Comparison of ENCODE assay signal across 27 cellular contexts in the genomic region with DNA sequence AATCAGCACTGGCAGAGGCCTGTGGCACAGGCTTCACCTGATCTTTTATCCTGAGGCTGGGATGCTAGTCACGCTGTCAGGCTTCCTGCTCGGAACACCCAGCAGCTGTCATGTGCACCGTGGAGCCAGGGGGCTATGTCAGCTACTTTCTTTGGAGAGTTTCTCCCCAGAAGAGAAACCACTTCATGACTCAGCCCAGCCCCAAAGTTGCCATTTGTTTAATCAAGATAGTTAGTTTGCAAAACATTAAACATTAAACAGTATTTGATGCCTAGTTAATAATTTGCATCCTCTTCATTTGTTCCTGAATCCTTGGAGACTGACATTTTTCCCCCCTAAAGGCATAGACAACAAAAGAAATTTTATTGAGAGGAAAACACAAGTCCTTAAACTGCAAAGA. TPM values are rescaled to one million over a fixed set of nuclear protein-coding genes. Genes with fewer than 3 reads are reported as not detected.
DNase-seq lines count a peak whose midpoint lies in the region; ATAC-seq, FAIRE-seq and TF ChIP-seq lines count a peak whose summit lies in the region.
"Had no signal": no experiment of that assay in that cellular context is flagged by ENCODE, and none has a peak within 500 bp of the region (broad histone marks: within the 10 kb centered on the region; RNA-seq: fewer than 3 reads in every experiment).

A gene (plus strand): TSS at position 331 of the 400 bp plus-strand sequence. CDS start 69 bp downstream, at position 400.

- H3K27me3 Mint-ChIP-seq in stimulated activated naive CD8-positive, alpha-beta T cell treated with anti-CD3 and anti-CD28 coated beads, Interleukin-15, amount 100 ng/mL, for 72 hours: peaks cover 32% of the 10 kb centered on the region

- WGBS in HepG2 (ENCODE audit: low lambda C conversion rate): 5% methylated on average over 3 of the region's 3 CpGs
- WGBS in smooth muscle cell (ENCODE audit: low lambda C conversion rate): 84% methylated on average over 3 of the region's 3 CpGs

- H3K9me1 ChIP-seq in endothelial cell of umbilical vein (replicated peaks; ENCODE audit: control insufficient read depth, extremely low read depth, insufficient read depth, low read length): no peaks in the 10 kb centered on the region

- TF ChIP-seq POLR2A in endothelial cell of umbilical vein (IDR thresholded peaks at IDR 0.05; ENCODE audit: low read depth, low read length) (no peak), HepG2 (IDR thresholded peaks at IDR 0.05; ENCODE audit: insufficient read depth in 1 of 2, low read depth in 2 of 2, low read length in 2 of 2) (no peak)

- no peaks in the 10 kb centered on the region for H3K27me3 ChIP-seq in endothelial cell of umbilical vein (ENCODE audit: control insufficient read depth in 2 of 2, insufficient read depth in 2 of 2, low read length in 2 of 2)
- H3K27me3 ChIP-seq in HepG2 (ENCODE audit: control insufficient read depth in 1 of 2, insufficient read depth in 2 of 2, low read length in 2 of 2): peaks cover 0 to 4% of the 10 kb centered on the region in 2 experiments; a peak in 1 of 5 replicates
- peaks cover 7% of the 10 kb centered on the region for H3K27me3 ChIP-seq in smooth muscle cell (ENCODE audit: low read depth)
- H3K27me3 ChIP-seq: Peyer's patch, right atrium auricular region, spleen had no signal

- H3K4me3 Mint-ChIP-seq in stimulated activated naive CD8-positive, alpha-beta T cell treated with anti-CD3 and anti-CD28 coated beads, Interleukin-15, amount 100 ng/mL, for 72 hours: no peak within 1 kb of the TSS
- H3K4me3 Mint-ChIP-seq: activated B cell treated with CpG ODN at 0.5 μM for 24 hours; activated naive CD4-positive, alpha-beta T cell treated with anti-CD3 and anti-CD28 coated beads for 36 hours; natural killer cell treated with Interleukin-12 subunit alpha and Interleukin-12 subunit beta and Interleukin-15 and Interleukin-18, amount 100 ng/mL, for 72 hours had no signal

- ATAC-seq in HepG2 (peak; percentile 40; the same call in 2 of the 3 replicates), GM18502 (IDR thresholded peaks at IDR 0.05; ENCODE audit: poor library complexity, unreplicated experiment) (no peak), GM21423 (IDR thresholded peaks at IDR 0.05; ENCODE audit: unreplicated experiment) (no peak)
- no peak for ATAC-seq in stimulated activated naive CD8-positive, alpha-beta T cell treated with anti-CD3 and anti-CD28 coated beads, Interleukin-15, amount 100 ng/mL, for 72 hours
- ATAC-seq: heart right ventricle; natural killer cell treated with Interleukin-12 subunit alpha and Interleukin-12 subunit beta and Interleukin-15 and Interleukin-18, amount 100 ng/mL, for 72 hours had no signal

- no TSS peak for BruUV-seq in endothelial cell of umbilical vein (replicated peaks; lab: Mats Ljungman, UMichigan)
- no TSS peak for BruUV-seq in HepG2 (replicated peaks; lab: Mats Ljungman, UMichigan)

- peaks cover 42% of the 10 kb centered on the region for H3K4me1 ChIP-seq in endothelial cell of umbilical vein (ENCODE audit: control insufficient read depth, extremely low read depth, insufficient read depth, low read length)
- H3K4me1 ChIP-seq in HepG2 (ENCODE audit: insufficient read depth, low read length): peaks cover 27% of the 10 kb centered on the region
- H3K4me1 ChIP-seq in smooth muscle cell (ENCODE audit: low read depth): peaks cover 27% of the 10 kb centered on the region

- no peak within 1 kb of the TSS for H3K27ac Mint-ChIP-seq in stimulated activated naive CD8-positive, alpha-beta T cell treated with anti-CD3 and anti-CD28 coated beads, Interleukin-15, amount 100 ng/mL, for 72 hours
- H3K27ac Mint-ChIP-seq: activated B cell treated with CpG ODN at 0.5 μM for 24 hours; activated naive CD4-positive, alpha-beta T cell treated with anti-CD3 and anti-CD28 coated beads for 36 hours; natural killer cell treated with Interleukin-12 subunit alpha and Interleukin-12 subunit beta and Interleukin-15 and Interleukin-18, amount 100 ng/mL, for 72 hours had no signal

- TF ChIP-seq EP300 in HepG2 (IDR thresholded peaks at IDR 0.05; ENCODE audit: low read depth in 2 of 2, low read length in 2 of 2) (no peak), HepG2 (CRISPR knock-in tag; IDR thresholded peaks at IDR 0.05; ENCODE audit: borderline replicate concordance) (no peak)

- in situ Hi-C loops in HepG2 (cut with HindIII; ENCODE audit: extremely low pct_ligation_motif_present, low pct_unique_long_range_greater_than_20kb): no loop called here

- FAIRE-seq in endothelial cell of umbilical vein (lab: Jason Lieb, UNC): no peak
- FAIRE-seq in HepG2 (lab: Jason Lieb, UNC): no peak

- H3K9me3 Mint-ChIP-seq in stimulated activated naive CD8-positive, alpha-beta T cell treated with anti-CD3 and anti-CD28 coated beads, Interleukin-15, amount 100 ng/mL, for 72 hours: no peaks in the 10 kb centered on the region
- H3K9me3 Mint-ChIP-seq: activated B cell treated with CpG ODN at 0.5 μM for 24 hours; activated naive CD4-positive, alpha-beta T cell treated with anti-CD3 and anti-CD28 coated beads for 36 hours; natural killer cell treated with Interleukin-12 subunit alpha and Interleukin-12 subunit beta and Interleukin-15 and Interleukin-18, amount 100 ng/mL, for 72 hours had no signal

- H3K9ac ChIP-seq in endothelial cell of umbilical vein (replicated peaks; ENCODE audit: extremely low read depth, insufficient read depth, low read length): no peak within 1 kb of the TSS
- no peak within 1 kb of the TSS for H3K9ac ChIP-seq in HepG2 (ENCODE audit: insufficient read depth, low read depth, low read length)
- H3K9ac ChIP-seq in smooth muscle cell (ENCODE audit: low read depth): no peak within 1 kb of the TSS

- H3K27ac ChIP-seq in endothelial cell of umbilical vein (ENCODE audit: insufficient read depth, low read depth, low read length): peak within 1 kb of the TSS; percentile 51
- H3K27ac ChIP-seq in HepG2 (ENCODE audit: extremely low read length, insufficient read depth, low read length): no peak within 1 kb of the TSS
- no peak within 1 kb of the TSS for H3K27ac ChIP-seq in smooth muscle cell (ENCODE audit: low read depth)
- H3K27ac ChIP-seq: adrenal gland, C4-2B, heart right ventricle, left ventricle myocardium inferior, Peyer's patch, right atrium auricular region, spleen had no signal

- H2AFZ ChIP-seq in endothelial cell of umbilical vein (ENCODE audit: low read depth, low read length) (peak within 1 kb of the TSS; percentile 17), HepG2 (ENCODE audit: low read length) (no peak within 1 kb of the TSS), smooth muscle cell (ENCODE audit: low read depth) (no peak within 1 kb of the TSS)

- H3K4me3 ChIP-seq in endothelial cell of umbilical vein (replicated peaks in 1 of 3; ENCODE audit: insufficient read depth in 1 of 3, low read depth in 1 of 3, low read length in 3 of 3): no peak within 1 kb of the TSS
- H3K4me3 ChIP-seq in HepG2 (replicated peaks in 1 of 3; ENCODE audit: insufficient read depth in 1 of 3, low read depth in 2 of 3, low read length in 3 of 3): no peak within 1 kb of the TSS
- peak within 1 kb of the TSS; percentile 27 for H3K4me3 ChIP-seq in smooth muscle cell
- H3K4me3 ChIP-seq: adrenal gland, heart right ventricle, left ventricle myocardium inferior, right atrium auricular region, spleen had no signal

- H3K4me1 Mint-ChIP-seq in stimulated activated naive CD8-positive, alpha-beta T cell treated with anti-CD3 and anti-CD28 coated beads, Interleukin-15, amount 100 ng/mL, for 72 hours: peaks cover 4% of the 10 kb centered on the region
- H3K4me1 Mint-ChIP-seq: activated B cell treated with CpG ODN at 0.5 μM for 24 hours had no signal

- H4K20me1 ChIP-seq in endothelial cell of umbilical vein (replicated peaks; ENCODE audit: control insufficient read depth, extremely low read depth, insufficient read depth, low read length) (no peaks in the 10 kb centered on the region), HepG2 (ENCODE audit: insufficient read depth, low read length) (no peaks in the 10 kb centered on the region), smooth muscle cell (ENCODE audit: low read depth) (no peaks in the 10 kb centered on the region)

- TF ChIP-seq CTCF in endothelial cell of umbilical vein (IDR thresholded peaks at IDR 0.05; ENCODE audit: extremely low read depth in 1 of 2, insufficient read depth in 1 of 2, low read depth in 1 of 2, low read length in 2 of 2) (no peak), HepG2 (CRISPR knock-in tag; IDR thresholded peaks at IDR 0.05) (no peak), smooth muscle cell (IDR thresholded peaks at IDR 0.05; ENCODE audit: borderline replicate concordance, insufficient read depth, poor library complexity, severe bottlenecking) (no peak)

- intact Hi-C loops in endothelial cell of umbilical vein (cut with micrococcal nuclease): loop anchor here (10.0 kb wide), 1 partner anchor 528 kb away; no protein-coding TSS in a partner anchor
- intact Hi-C loops in HepG2 (cut with micrococcal nuclease; ENCODE audit: unreplicated experiment): no loop called here

- DNase-seq in DMS53 (lab: John Stamatoyannopoulos, UW): peak; percentile 30
- no peak for DNase-seq in endothelial cell of umbilical vein (ENCODE audit: low read depth, low spot score)
- no peak for DNase-seq in HepG2 (ENCODE audit: low spot score)
- no peak for DNase-seq in smooth muscle cell (lab: John Stamatoyannopoulos, UW; ENCODE audit: unreplicated experiment)
- DNase-seq in stimulated activated naive CD8-positive, alpha-beta T cell treated with anti-CD3 and anti-CD28 coated beads, Interleukin-15, amount 100 ng/mL, for 72 hours: no peak
- DNase-seq in AML-193 (lab: John Stamatoyannopoulos, UW): no peak
- DNase-seq: activated B cell treated with CpG ODN at 0.5 μM for 24 hours; activated CD4-positive, alpha-beta T cell treated with anti-CD3 and anti-CD28 coated beads, Interleukin-2, amount 50 U/mL, for 4 hours; activated naive CD4-positive, alpha-beta T cell treated with anti-CD3 and anti-CD28 coated beads for 36 hours; adrenal gland; foreskin fibroblast; heart right ventricle; left ventricle myocardium inferior; NCI-H1105; NCI-H2029 treated with DMSO at 0.1 percent for 48 hours; NCI-H748 treated with DMSO at 0.1 percent for 48 hours; Peyer's patch; spleen; SW 1271 had no signal

- no peaks in the 10 kb centered on the region for H3K9me3 ChIP-seq in endothelial cell of umbilical vein (replicated peaks; ENCODE audit: control insufficient read depth, insufficient read depth, low read length)
- H3K9me3 ChIP-seq in HepG2 (ENCODE audit: low read length): no peaks in the 10 kb centered on the region
- H3K9me3 ChIP-seq in smooth muscle cell (replicated peaks; ENCODE audit: low read depth): no peaks in the 10 kb centered on the region
- H3K9me3 ChIP-seq: adrenal gland, heart right ventricle, left ventricle myocardium inferior, Peyer's patch, right atrium auricular region, spleen had no signal

- dilution Hi-C loops in endothelial cell of umbilical vein (cut with MboI; ENCODE audit: extremely low pct_ligation_motif_present, low sequenced_read_pairs): no loop called here

- no peaks in the 10 kb centered on the region for H3K79me2 ChIP-seq in endothelial cell of umbilical vein (ENCODE audit: control insufficient read depth, insufficient read depth, low read length)
- no peaks in the 10 kb centered on the region for H3K79me2 ChIP-seq in HepG2 (ENCODE audit: insufficient read depth, low read length)
- no peaks in the 10 kb centered on the region for H3K79me2 ChIP-seq in smooth muscle cell (ENCODE audit: low read depth)

- no peak for TF ChIP-seq RAD21 in HepG2 (CRISPR knock-in tag; IDR thresholded peaks at IDR 0.05)

- CTCF ChIA-PET in endothelial cell of umbilical vein (lab: Charles Lee): interaction anchor here (1.6 kb wide), 1 partner anchor 32 kb away, joined by 4 read pairs; no protein-coding TSS in a partner anchor
- CTCF ChIA-PET in HepG2 (lab: Yijun Ruan, JAX; ENCODE audit: low intra/inter-chr PET ratio, low total read pairs): no interaction called here

- H3K4me2 ChIP-seq in endothelial cell of umbilical vein (ENCODE audit: insufficient read depth, low read length) (no peak within 1 kb of the TSS), HepG2 (ENCODE audit: low read depth, low read length) (no peak within 1 kb of the TSS; the same call in 1 of the 2 replicates), smooth muscle cell (no peak within 1 kb of the TSS)

- H3F3A ChIP-seq in smooth muscle cell (ENCODE audit: low read depth): no peaks in the 10 kb centered on the region

- H3K36me3 ChIP-seq in endothelial cell of umbilical vein (ENCODE audit: control insufficient read depth in 2 of 2, extremely low read depth in 1 of 2, insufficient read depth in 2 of 2, low read length in 2 of 2) (no peaks in the 10 kb centered on the region), HepG2 (replicated peaks in 1 of 2; ENCODE audit: control insufficient read depth in 1 of 2, insufficient read depth in 2 of 2, low read length in 2 of 2) (no peaks in the 10 kb centered on the region), smooth muscle cell (ENCODE audit: low read depth) (no peaks in the 10 kb centered on the region)
- H3K36me3 ChIP-seq: adrenal gland, heart right ventricle, left ventricle myocardium inferior, Peyer's patch, right atrium auricular region, spleen had no signal

- POLR2A ChIA-PET in endothelial cell of umbilical vein (lab: Charles Lee): no interaction called here
- POLR2A ChIA-PET in HepG2 (lab: Yijun Ruan, JAX): no interaction called here

RNA-seq across cellular contexts. Expression of the gene that starts here (rescaled TPM):
- total RNA-seq in endothelial cell of umbilical vein (not detected in 2 replicates), HepG2 (2016; rRNA removed; fragmentation: Illumina TruSeq; extraction: Trizol) (0.13 TPM in 1 of 2 replicates, not detected in the other), smooth muscle cell (not detected in 2 replicates)
- polyA plus RNA-seq in endothelial cell of umbilical vein (0.04 TPM in 1 of 2 replicates, not detected in the other), HepG2 (2011; rRNA removed) (0.12 TPM in 2 replicates), smooth muscle cell (0.05 TPM in 1 of 2 replicates, not detected in the other)
- not detected in 2 replicates for polyA plus RNA-seq in endothelial cell of umbilical vein (2011; cell fraction: cytosol; rRNA removed)
- polyA plus RNA-seq in endothelial cell of umbilical vein (2011; cell fraction: nucleus; rRNA removed): not detected in 2 replicates
- polyA plus RNA-seq in endothelial cell of umbilical vein (2012): not detected in 2 replicates
- polyA minus RNA-seq in endothelial cell of umbilical vein: not detected in 2 replicates
- not detected for polyA minus RNA-seq in endothelial cell of umbilical vein (2011; cell fraction: cytosol; rRNA and poly(A)+ RNA removed)
- not detected in 2 replicates for polyA minus RNA-seq in endothelial cell of umbilical vein (2011; cell fraction: nucleus; rRNA and poly(A)+ RNA removed)
- total RNA-seq in HepG2 (2016; cell fraction: cytosol; rRNA removed; fragmentation: Illumina TruSeq; extraction: Trizol; ENCODE audit: low read depth): not detected in 2 replicates
- 0.04 and 0.06 TPM in 2 replicates for total RNA-seq in HepG2 (2016; cell fraction: insoluble cytoplasmic fraction; rRNA removed; fragmentation: Illumina TruSeq; extraction: Trizol)
- not detected in 2 replicates for total RNA-seq in HepG2 (2016; cell fraction: membrane; rRNA removed; fragmentation: Illumina TruSeq; extraction: Trizol)
- 0.16 TPM in 1 of 2 replicates, not detected in the other for total RNA-seq in HepG2 (2016; cell fraction: nucleus; rRNA removed; fragmentation: Illumina TruSeq; extraction: Trizol)
- polyA plus RNA-seq in HepG2 (2011; cell fraction: cytosol; rRNA removed): 0.10 and 0.11 TPM in 2 replicates
- 0.03 and 0.06 TPM in 2 replicates for polyA plus RNA-seq in HepG2 (2011; cell fraction: nucleus; rRNA removed)
- 0.04 TPM in 1 of 2 replicates, not detected in the other for polyA plus RNA-seq in HepG2 (2012)
- polyA plus RNA-seq in HepG2 (2016; cell fraction: cytosol; fragmentation: Illumina TruSeq; extraction: Trizol; ENCODE audit: low read depth): not detected in 2 replicates
- not detected in 2 replicates for polyA plus RNA-seq in HepG2 (2016; cell fraction: insoluble cytoplasmic fraction; fragmentation: Illumina TruSeq; extraction: Trizol; ENCODE audit: low read depth)
- polyA plus RNA-seq in HepG2 (2016; cell fraction: membrane; fragmentation: Illumina TruSeq; extraction: Trizol; ENCODE audit: low read depth): not detected in 2 replicates
- not detected in 2 replicates for polyA plus RNA-seq in HepG2 (2016; cell fraction: nucleus; fragmentation: Illumina TruSeq; extraction: Trizol; ENCODE audit: insufficient read depth, low read depth)
- polyA minus RNA-seq in HepG2 (2011; rRNA and poly(A)+ RNA removed; ENCODE audit: low replicate concordance): not detected in 2 replicates
- not detected in 2 replicates for polyA minus RNA-seq in HepG2 (2011; cell fraction: cytosol; rRNA and poly(A)+ RNA removed)
- polyA minus RNA-seq in HepG2 (2011; cell fraction: nucleus; rRNA and poly(A)+ RNA removed): not detected in 2 replicates
- total RNA-seq: activated B cell treated with CpG ODN at 0.5 μM for 24 hours; activated naive CD4-positive, alpha-beta T cell treated with anti-CD3 and anti-CD28 coated beads for 36 hours; H4; heart right ventricle; left ventricle myocardium inferior; natural killer cell treated with Interleukin-12 subunit alpha and Interleukin-12 subunit beta and Interleukin-15 and Interleukin-18, amount 100 ng/mL, for 72 hours; right atrium auricular region; spleen; subcutaneous adipose tissue had no signal
- polyA plus RNA-seq: esophagus, spleen had no signal

Comparison
In these comparisons a context has a peak if more than half of its experiments do, and no peak if none do; other contexts are left out.
1. Peak in ATAC-seq in HepG2; RNA of the gene not detected or under 1 TPM.